Comparison of ENCODE assay signal across 23 cellular contexts in the genomic region with DNA sequence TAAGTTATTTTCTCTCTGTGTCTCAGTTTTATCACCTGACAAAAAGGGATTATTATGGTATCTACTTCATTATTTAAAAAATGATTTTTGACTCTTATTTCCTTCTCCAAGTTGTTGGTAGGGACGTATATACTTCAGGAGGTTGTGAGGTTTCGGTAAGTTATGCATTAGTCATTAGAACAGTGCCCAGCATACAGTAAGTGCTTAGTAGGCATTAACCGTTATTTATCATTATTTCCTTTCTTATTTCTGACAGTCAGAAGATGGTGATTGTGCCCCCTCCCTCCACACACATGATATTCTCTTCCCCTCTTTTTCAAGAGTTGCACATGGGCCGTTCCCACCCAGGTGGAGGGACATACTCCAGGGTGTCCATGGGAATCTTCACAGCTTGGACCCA. TPM values are rescaled to one million over a fixed set of nuclear protein-coding genes. Genes with fewer than 3 reads are reported as not detected.
DNase-seq lines count a peak whose midpoint lies in the region; ATAC-seq, FAIRE-seq and TF ChIP-seq lines count a peak whose summit lies in the region.
"Had no signal": no experiment of that assay in that cellular context is flagged by ENCODE, and none has a peak within 500 bp of the region (broad histone marks: within the 10 kb centered on the region; RNA-seq: fewer than 3 reads in every experiment).

No MANE protein-coding gene starts in this region.

- FAIRE-seq in HepG2 (lab: Jason Lieb, UNC) (no peak), H1 (lab: Jason Lieb, UNC) (no peak)
- FAIRE-seq: A204.1, GM12891, GM18507 had no signal

- intact Hi-C loops in HepG2 (cut with micrococcal nuclease; ENCODE audit: unreplicated experiment), result no loop called here
- intact Hi-C loops in right lobe of liver (cut with DNase I), result no loop called here

- H3K4me1 Mint-ChIP-seq in mesothelial cell of epicardium, result peaks cover 2% of the 10 kb centered on the region
- H3K4me1 Mint-ChIP-seq: CD4-positive, alpha-beta memory T cell had no signal

- no peak overlapping the region for H3K27ac Mint-ChIP-seq in mesothelial cell of epicardium
- H3K27ac Mint-ChIP-seq: CD4-positive, alpha-beta memory T cell had no signal

- peaks cover 42% of the 10 kb centered on the region for H3K4me1 ChIP-seq in HepG2 (ENCODE audit: insufficient read depth, low read length)
- H3K4me1 ChIP-seq in right lobe of liver, result peaks cover 0 to 38% (median 6%) of the 10 kb centered on the region in 4 donors
- peaks cover 0 to 6% (median 3%) of the 10 kb centered on the region in 4 experiments; a peak in 2 of 7 replicates for H3K4me1 ChIP-seq in H1 (replicated peaks in 1 of 4; ENCODE audit: control insufficient read depth in 3 of 4, insufficient read depth in 4 of 4, low read length in 3 of 4)
- peaks cover 42 to 47% of the 10 kb centered on the region in 2 experiments for H3K4me1 ChIP-seq in trophoblast cell (ENCODE audit: control insufficient read depth in 1 of 2, insufficient read depth in 2 of 2, low read length in 2 of 2)

- no peak overlapping the region for H4K91ac ChIP-seq in H1 (replicated peaks; ENCODE audit: insufficient read length, low read length)
- peak overlapping the region; percentile 62 for H4K91ac ChIP-seq in trophoblast cell (ENCODE audit: low read depth, low read length)

- 98% methylated on average over 4 of the region's 4 CpGs for WGBS in HepG2 (ENCODE audit: low lambda C conversion rate)
- 87% methylated on average over 4 of the region's 4 CpGs for WGBS in right lobe of liver (ENCODE audit: insufficient coverage, low coverage, low lambda C conversion rate, missing lambda C conversion rate)
- 94% methylated on average over 4 of the region's 4 CpGs; no CpG with 5 or more reads in 1 of the 2 experiments for WGBS in H1 (ENCODE audit: extremely low coverage in 1 of 2, insufficient coverage in 1 of 2, insufficient read length in 1 of 2, insufficient replicate concordance in 2 of 2, low coverage in 1 of 2, low lambda C conversion rate in 2 of 2, missing lambda C conversion rate in 1 of 2), 2 experiments
- WGBS in trophoblast cell (ENCODE audit: extremely low coverage, insufficient coverage, insufficient read length), result no CpG with 5 or more reads among the region's 4 CpGs

- no peak for TF ChIP-seq EP300 in HepG2 (IDR thresholded peaks at IDR 0.05; ENCODE audit: low read depth in 2 of 2, low read length in 2 of 2)
- no peak for TF ChIP-seq EP300 in HepG2 (CRISPR knock-in tag; IDR thresholded peaks at IDR 0.05; ENCODE audit: borderline replicate concordance)
- TF ChIP-seq EP300 in H1 (IDR thresholded peaks at IDR 0.05; ENCODE audit: borderline replicate concordance in 1 of 2, low read depth in 2 of 2, low read length in 2 of 2), result no peak

- H3K9me3 ChIP-seq in HepG2 (ENCODE audit: low read length), result no peaks in the 10 kb centered on the region
- H3K9me3 ChIP-seq in right lobe of liver, result no peaks in the 10 kb centered on the region
- no peaks in the 10 kb centered on the region for H3K9me3 ChIP-seq in H1 (ENCODE audit: insufficient read depth in 2 of 2, low read depth in 1 of 2, low read length in 1 of 2)
- H3K9me3 ChIP-seq in trophoblast cell (ENCODE audit: insufficient read depth, low read depth, low read length), result no peaks in the 10 kb centered on the region

- no peak overlapping the region for H2AFZ ChIP-seq in HepG2 (ENCODE audit: low read length)
- H2AFZ ChIP-seq in H1 (ENCODE audit: low read length), result no peak overlapping the region
- H2AFZ ChIP-seq in trophoblast cell (ENCODE audit: insufficient read depth, low read length, poor library complexity), result no peak overlapping the region

- no peaks in the 10 kb centered on the region for H3K79me2 ChIP-seq in HepG2 (ENCODE audit: insufficient read depth, low read length)
- H3K79me2 ChIP-seq in H1 (ENCODE audit: control insufficient read depth in 1 of 2, insufficient read depth in 2 of 2, low read length in 2 of 2), result no peaks in the 10 kb centered on the region
- no peaks in the 10 kb centered on the region for H3K79me2 ChIP-seq in trophoblast cell (ENCODE audit: control insufficient read depth, insufficient read depth, low read length, poor library complexity)

- TF ChIP-seq RAD21 in HepG2 (CRISPR knock-in tag; IDR thresholded peaks at IDR 0.05), result no peak
- no peak for TF ChIP-seq RAD21 in H1 (IDR thresholded peaks at IDR 0.05 in 1 of 2, conservative IDR thresholded peaks at IDR 0.05 in 1 of 2; ENCODE audit: low read depth in 2 of 2, low read length in 2 of 2)

- POLR2A ChIA-PET in HepG2 (lab: Yijun Ruan, JAX), result no interaction called here
- POLR2A ChIA-PET in H1 (lab: Charles Lee; ENCODE audit: partially characterized antibody), result no interaction called here

- H4K5ac ChIP-seq in H1 (ENCODE audit: insufficient read length, low read depth, low read length), result no peak overlapping the region

- no peak overlapping the region for H3K4me3 Mint-ChIP-seq in mesothelial cell of epicardium
- H3K4me3 Mint-ChIP-seq: CD4-positive, alpha-beta memory T cell had no signal

- no peaks in the 10 kb centered on the region for H3K9me3 Mint-ChIP-seq in mesothelial cell of epicardium
- H3K9me3 Mint-ChIP-seq: CD4-positive, alpha-beta memory T cell had no signal

- H3K14ac ChIP-seq in H1 (ENCODE audit: insufficient read length) (no peak overlapping the region), trophoblast cell (ENCODE audit: low read length) (no peak overlapping the region)

- H3K23me2 ChIP-seq in H1 (ENCODE audit: low read depth, low read length), result no peaks in the 10 kb centered on the region

- H3K23ac ChIP-seq in H1 (ENCODE audit: insufficient read length), result no peak overlapping the region
- no peak overlapping the region for H3K23ac ChIP-seq in trophoblast cell (ENCODE audit: low read length)

- H3K27me3 Mint-ChIP-seq in mesothelial cell of epicardium (ENCODE audit: low read depth), result no peaks in the 10 kb centered on the region

- H3K36me3 Mint-ChIP-seq in mesothelial cell of epicardium, result no peaks in the 10 kb centered on the region
- H3K36me3 Mint-ChIP-seq: CD4-positive, alpha-beta memory T cell had no signal

- no peaks in the 10 kb centered on the region for H3K79me1 ChIP-seq in H1 (ENCODE audit: low read depth, low read length)
- H3K79me1 ChIP-seq in trophoblast cell (ENCODE audit: low read length), result peaks cover 22% of the 10 kb centered on the region

- no peak for TF ChIP-seq CTCF in HepG2 (CRISPR knock-in tag; IDR thresholded peaks at IDR 0.05)
- no peak for TF ChIP-seq CTCF in right lobe of liver (IDR thresholded peaks at IDR 0.05)
- no peak for TF ChIP-seq CTCF in H1 (IDR thresholded peaks at IDR 0.05; ENCODE audit: control extremely low read depth in 1 of 3, insufficient read depth in 1 of 3, low read depth in 1 of 3, low read length in 3 of 3)
- TF ChIP-seq CTCF in mesothelial cell of epicardium (IDR thresholded peaks at IDR 0.05; ENCODE audit: unreplicated experiment), result no peak

- H4K20me1 ChIP-seq in HepG2 (ENCODE audit: insufficient read depth, low read length) (no peaks in the 10 kb centered on the region), H1 (replicated peaks in 1 of 2; ENCODE audit: control insufficient read depth in 1 of 2, insufficient read depth in 2 of 2, low read length in 2 of 2) (no peaks in the 10 kb centered on the region)

- H4K12ac ChIP-seq in trophoblast cell (ENCODE audit: low read depth, low read length), result no peak overlapping the region

- H2BK120ac ChIP-seq in H1 (replicated peaks; ENCODE audit: low read depth, low read length) (no peak overlapping the region), trophoblast cell (ENCODE audit: insufficient read depth, low read length, poor library complexity) (peak overlapping the region; percentile 53)

- H3K36me3 ChIP-seq in HepG2 (replicated peaks in 1 of 2; ENCODE audit: control insufficient read depth in 1 of 2, insufficient read depth in 2 of 2, low read length in 2 of 2) (peaks cover 5 to 9% of the 10 kb centered on the region in 2 experiments; a peak in 2 of 5 replicates), right lobe of liver (peaks cover 0 to 84% (median 20%) of the 10 kb centered on the region in 4 donors), H1 (ENCODE audit: control insufficient read depth in 2 of 4, insufficient read depth in 4 of 4, low read length in 3 of 4) (no peaks in the 10 kb centered on the region), trophoblast cell (ENCODE audit: control insufficient read depth in 1 of 2, insufficient read depth in 2 of 2, low read length in 2 of 2) (no peaks in the 10 kb centered on the region)

- in situ Hi-C loops in HepG2 (cut with HindIII; ENCODE audit: extremely low pct_ligation_motif_present, low pct_unique_long_range_greater_than_20kb), result no loop called here

- H4K8ac ChIP-seq in H1 (ENCODE audit: extremely low read depth, insufficient read depth, low read length), result no peak overlapping the region; the same call in 1 of the 2 replicates
- no peak overlapping the region for H4K8ac ChIP-seq in trophoblast cell (ENCODE audit: low read depth, low read length)

- ATAC-seq in HepG2 (no peak), right lobe of liver (no peak), GM21825 (IDR thresholded peaks at IDR 0.05; ENCODE audit: unreplicated experiment) (no peak)

- H2BK5ac ChIP-seq in H1 (ENCODE audit: low read depth, low read length) (no peak overlapping the region), trophoblast cell (ENCODE audit: low read depth, low read length, poor library complexity) (peak overlapping the region; percentile 3)

- H3K4me3 ChIP-seq in HepG2 (replicated peaks in 1 of 3; ENCODE audit: insufficient read depth in 1 of 3, low read depth in 2 of 3, low read length in 3 of 3), result no peak overlapping the region
- H3K4me3 ChIP-seq in right lobe of liver, result no peak overlapping the region
- H3K4me3 ChIP-seq in H1 (ENCODE audit: extremely low read depth in 1 of 4, insufficient read depth in 2 of 4, low read depth in 3 of 4, low read length in 4 of 4), result no peak overlapping the region
- no peak overlapping the region for H3K4me3 ChIP-seq in trophoblast cell (ENCODE audit: low read depth, low read length)

- H3K9ac ChIP-seq in HepG2 (ENCODE audit: insufficient read depth, low read depth, low read length) (no peak overlapping the region), H1 (replicated peaks in 1 of 4; ENCODE audit: extremely low read depth in 1 of 4, low read depth in 3 of 4, low read length in 3 of 4) (no peak overlapping the region), trophoblast cell (ENCODE audit: low read length) (no peak overlapping the region)

- H3K27me3 ChIP-seq in HepG2 (ENCODE audit: control insufficient read depth in 1 of 2, insufficient read depth in 2 of 2, low read length in 2 of 2), result no peaks in the 10 kb centered on the region
- H3K27me3 ChIP-seq in right lobe of liver, result no peaks in the 10 kb centered on the region
- H3K27me3 ChIP-seq in H1 (replicated peaks in 1 of 4; ENCODE audit: control insufficient read depth in 3 of 4, extremely low read depth in 1 of 4, insufficient read depth in 3 of 4, low read length in 3 of 4), result no peaks in the 10 kb centered on the region; a peak in 1 of 7 replicates
- no peaks in the 10 kb centered on the region for H3K27me3 ChIP-seq in trophoblast cell (ENCODE audit: insufficient read depth, low read length)

- no peak overlapping the region for H2BK15ac ChIP-seq in H1 (ENCODE audit: low read length)

- DNase-seq in HepG2 (ENCODE audit: low spot score) (no peak), right lobe of liver (no peak), H1 (ENCODE audit: low read depth in 1 of 2, low spot score in 2 of 2) (no peak), trophoblast cell (no peak), mesothelial cell of epicardium (ENCODE audit: low spot score in 2 of 2, unreplicated experiment in 2 of 2) (no peak)
- DNase-seq: ACHN; C1 segment of cervical spinal cord; Calu3; CD4-positive, alpha-beta memory T cell; COR-L47; DMS53; DMS79 treated with DMSO at 0.1 percent for 48 hours; GF-D8; GOT3; H7 had no signal

- CTCF ChIA-PET in HepG2 (lab: Yijun Ruan, JAX; ENCODE audit: low intra/inter-chr PET ratio, low total read pairs) (no interaction called here), H1 (lab: Charles Lee; ENCODE audit: partially characterized antibody) (interaction anchor here (1.6 kb wide), 2 partner anchors 9 to 47 kb away, joined by 3 to 5 read pairs; no protein-coding TSS in a partner anchor)

- TF ChIP-seq POLR2A in HepG2 (IDR thresholded peaks at IDR 0.05; ENCODE audit: insufficient read depth in 1 of 2, low read depth in 2 of 2, low read length in 2 of 2) (no peak), right lobe of liver (IDR thresholded peaks at IDR 0.05) (no peak), H1 (IDR thresholded peaks at IDR 0.05; ENCODE audit: control extremely low read depth in 1 of 2, low read depth in 2 of 2, low read length in 2 of 2) (no peak)

- H3K4ac ChIP-seq in H1 (replicated peaks; ENCODE audit: insufficient read length, low read depth, low read length) (no peak overlapping the region), trophoblast cell (ENCODE audit: low read depth, low read length) (no peak overlapping the region)

- H2BK20ac ChIP-seq in H1 (ENCODE audit: low read length), result no peak overlapping the region

- H3K27ac ChIP-seq in HepG2 (ENCODE audit: extremely low read length, insufficient read depth, low read length) (no peak overlapping the region), right lobe of liver (no peak overlapping the region), H1 (ENCODE audit: low read depth, low read length) (no peak overlapping the region), trophoblast cell (ENCODE audit: low read depth, low read length) (no peak overlapping the region)
- H3K27ac ChIP-seq: 22Rv1 had no signal

- BruUV-seq in HepG2 (replicated peaks; lab: Mats Ljungman, UMichigan), result no TSS peak

- H3K18ac ChIP-seq in H1 (ENCODE audit: extremely low read depth, low read length) (no peak overlapping the region), trophoblast cell (ENCODE audit: low read length) (no peak overlapping the region)

- no peak overlapping the region for H3K56ac ChIP-seq in H1 (replicated peaks; ENCODE audit: insufficient read length, low read depth, low read length)

- H3K4me2 ChIP-seq in HepG2 (ENCODE audit: low read depth, low read length) (no peak overlapping the region), H1 (ENCODE audit: insufficient read depth in 1 of 2, low read depth in 2 of 2, low read length in 2 of 2) (no peak overlapping the region), trophoblast cell (ENCODE audit: low read length) (no peak overlapping the region)

- 0 out of 2 replicates have a peak overlapping the region, but pooled peaks have one; percentile 76 for H2BK12ac ChIP-seq in H1 (ENCODE audit: low read depth, low read length)
- peak overlapping the region; percentile 90 for H2BK12ac ChIP-seq in trophoblast cell (ENCODE audit: low read length)

- no peak overlapping the region for H2AK5ac ChIP-seq in H1 (ENCODE audit: low read depth, low read length)
- peak overlapping the region; percentile 60 for H2AK5ac ChIP-seq in trophoblast cell (ENCODE audit: low read length)

RNA-seq across cellular contexts. Expression of a gene that starts 36.1 kb away (rescaled TPM):
- 7.6 and 15.3 TPM in 2 replicates for total RNA-seq in HepG2 (2016; rRNA removed; fragmentation: Illumina TruSeq; extraction: Trizol)
- 3.0 and 3.2 TPM in 2 replicates for total RNA-seq in HepG2 (2016; cell fraction: cytosol; rRNA removed; fragmentation: Illumina TruSeq; extraction: Trizol; ENCODE audit: low read depth)
- 6.7 and 16.4 TPM in 2 replicates for total RNA-seq in HepG2 (2016; cell fraction: insoluble cytoplasmic fraction; rRNA removed; fragmentation: Illumina TruSeq; extraction: Trizol)
- total RNA-seq in HepG2 (2016; cell fraction: membrane; rRNA removed; fragmentation: Illumina TruSeq; extraction: Trizol), result 6.2 TPM in 2 replicates
- 24.2 and 24.5 TPM in 2 replicates for total RNA-seq in HepG2 (2016; cell fraction: nucleus; rRNA removed; fragmentation: Illumina TruSeq; extraction: Trizol)
- 19.8 and 29.6 TPM in 2 replicates for polyA plus RNA-seq in HepG2 (2011; rRNA removed)
- 15.0 and 15.3 TPM in 2 replicates for polyA plus RNA-seq in HepG2 (2011; cell fraction: cytosol; rRNA removed)
- 80.8 and 94.5 TPM in 2 replicates for polyA plus RNA-seq in HepG2 (2011; cell fraction: nucleus; rRNA removed)
- polyA plus RNA-seq in HepG2 (2012), result 21.7 and 35.0 TPM in 2 replicates
- polyA plus RNA-seq in HepG2 (2016; cell fraction: cytosol; fragmentation: Illumina TruSeq; extraction: Trizol; ENCODE audit: low read depth), result 0.64 and 1.2 TPM in 2 replicates
- polyA plus RNA-seq in HepG2 (2016; cell fraction: insoluble cytoplasmic fraction; fragmentation: Illumina TruSeq; extraction: Trizol; ENCODE audit: low read depth), result 4.1 and 5.6 TPM in 2 replicates
- polyA plus RNA-seq in HepG2 (2016; cell fraction: membrane; fragmentation: Illumina TruSeq; extraction: Trizol; ENCODE audit: low read depth), result 2.4 and 2.9 TPM in 2 replicates
- polyA plus RNA-seq in HepG2 (2016; cell fraction: nucleus; fragmentation: Illumina TruSeq; extraction: Trizol; ENCODE audit: insufficient read depth, low read depth), result 31.9 and 32.0 TPM in 2 replicates
- polyA minus RNA-seq in HepG2 (2011; rRNA and poly(A)+ RNA removed; ENCODE audit: low replicate concordance), result 0.09 and 55.4 TPM in 2 replicates
- 11.1 and 12.3 TPM in 2 replicates for polyA minus RNA-seq in HepG2 (2011; cell fraction: cytosol; rRNA and poly(A)+ RNA removed)
- 33.2 and 42.0 TPM in 2 replicates for polyA minus RNA-seq in HepG2 (2011; cell fraction: nucleus; rRNA and poly(A)+ RNA removed)
- total RNA-seq in right lobe of liver, result 100 to 1,000 TPM; 145 to 316 (median 199) TPM
- not detected in 2 replicates for total RNA-seq in H1 (2021; fragmentation: NEBNext Ultra II Directional; extraction: Animal tissue kit (Norgen Biotek cat#: 25700))
- 0.03 and 0.14 TPM in 2 replicates for polyA plus RNA-seq in H1 (2011; rRNA removed)
- 0.03 TPM for polyA plus RNA-seq in H1 (2011; cell fraction: cytosol; rRNA removed)
- 0.04 TPM for polyA plus RNA-seq in H1 (2011; cell fraction: nucleus; rRNA removed)
- 0.04 to 0.17 TPM (median 0.16 TPM) in 3 of 4 replicates, not detected in the other for polyA plus RNA-seq in H1 (2012, experiment 1 of 2)
- not detected for polyA plus RNA-seq in H1 (2012, experiment 2 of 2)
- polyA plus RNA-seq in H1 (2013, experiment 1 of 2), result 0.06 TPM
- polyA plus RNA-seq in H1 (2013, experiment 2 of 2), result 0.02 TPM
- polyA minus RNA-seq in H1 (2011; rRNA and poly(A)+ RNA removed), result not detected in 2 replicates
- not detected for polyA minus RNA-seq in H1 (2011; cell fraction: cytosol; rRNA and poly(A)+ RNA removed)
- not detected for polyA minus RNA-seq in H1 (2011; cell fraction: nucleus; rRNA and poly(A)+ RNA removed)
- polyA plus RNA-seq in trophoblast cell (2013), result 3.4 and 4.6 TPM in 2 replicates
- 0.44 to 0.45 TPM in 2 of 3 replicates, not detected in the other for total RNA-seq in mesothelial cell of epicardium
- total RNA-seq: G401 had no signal
- polyA plus RNA-seq: BJ; CD4-positive, alpha-beta memory T cell had no signal

RNA-seq across cellular contexts. Expression of a gene that starts 53.6 kb away (rescaled TPM):
- total RNA-seq in HepG2 (2016; rRNA removed; fragmentation: Illumina TruSeq; extraction: Trizol), result not detected in 2 replicates
- total RNA-seq in HepG2 (2016; cell fraction: cytosol; rRNA removed; fragmentation: Illumina TruSeq; extraction: Trizol; ENCODE audit: low read depth), result not detected in 2 replicates
- total RNA-seq in HepG2 (2016; cell fraction: insoluble cytoplasmic fraction; rRNA removed; fragmentation: Illumina TruSeq; extraction: Trizol), result not detected in 2 replicates
- not detected in 2 replicates for total RNA-seq in HepG2 (2016; cell fraction: membrane; rRNA removed; fragmentation: Illumina TruSeq; extraction: Trizol)
- total RNA-seq in HepG2 (2016; cell fraction: nucleus; rRNA removed; fragmentation: Illumina TruSeq; extraction: Trizol), result not detected in 2 replicates
- not detected in 2 replicates for polyA plus RNA-seq in HepG2 (2011; rRNA removed)
- not detected in 2 replicates for polyA plus RNA-seq in HepG2 (2011; cell fraction: cytosol; rRNA removed)
- 0.05 TPM in 1 of 2 replicates, not detected in the other for polyA plus RNA-seq in HepG2 (2011; cell fraction: nucleus; rRNA removed)
- polyA plus RNA-seq in HepG2 (2012), result not detected in 2 replicates
- not detected in 2 replicates for polyA plus RNA-seq in HepG2 (2016; cell fraction: cytosol; fragmentation: Illumina TruSeq; extraction: Trizol; ENCODE audit: low read depth)
- polyA plus RNA-seq in HepG2 (2016; cell fraction: insoluble cytoplasmic fraction; fragmentation: Illumina TruSeq; extraction: Trizol; ENCODE audit: low read depth), result not detected in 2 replicates
- 0.07 and 0.18 TPM in 2 replicates for polyA plus RNA-seq in HepG2 (2016; cell fraction: membrane; fragmentation: Illumina TruSeq; extraction: Trizol; ENCODE audit: low read depth)
- polyA plus RNA-seq in HepG2 (2016; cell fraction: nucleus; fragmentation: Illumina TruSeq; extraction: Trizol; ENCODE audit: insufficient read depth, low read depth), result not detected in 2 replicates
- not detected in 2 replicates for polyA minus RNA-seq in HepG2 (2011; rRNA and poly(A)+ RNA removed; ENCODE audit: low replicate concordance)
- polyA minus RNA-seq in HepG2 (2011; cell fraction: cytosol; rRNA and poly(A)+ RNA removed), result not detected in 2 replicates
- polyA minus RNA-seq in HepG2 (2011; cell fraction: nucleus; rRNA and poly(A)+ RNA removed), result 0.12 TPM in 1 of 2 replicates, not detected in the other
- not detected for total RNA-seq in right lobe of liver
- 0.25 and 0.37 TPM in 2 replicates for total RNA-seq in H1 (2021; fragmentation: NEBNext Ultra II Directional; extraction: Animal tissue kit (Norgen Biotek cat#: 25700))
- 0.25 and 0.26 TPM in 2 replicates for polyA plus RNA-seq in H1 (2011; rRNA removed)
- polyA plus RNA-seq in H1 (2011; cell fraction: cytosol; rRNA removed), result 0.13 TPM
- 0.29 TPM for polyA plus RNA-seq in H1 (2011; cell fraction: nucleus; rRNA removed)
- 0.47 to 0.88 TPM (median 0.64 TPM) in 4 replicates for polyA plus RNA-seq in H1 (2012, experiment 1 of 2)
- 0.43 TPM for polyA plus RNA-seq in H1 (2012, experiment 2 of 2)
- 0.57 TPM for polyA plus RNA-seq in H1 (2013, experiment 1 of 2)
- 0.50 TPM for polyA plus RNA-seq in H1 (2013, experiment 2 of 2)
- polyA minus RNA-seq in H1 (2011; rRNA and poly(A)+ RNA removed), result 0.17 and 0.22 TPM in 2 replicates
- not detected for polyA minus RNA-seq in H1 (2011; cell fraction: cytosol; rRNA and poly(A)+ RNA removed)
- 0.20 TPM for polyA minus RNA-seq in H1 (2011; cell fraction: nucleus; rRNA and poly(A)+ RNA removed)
- 0.33 and 0.50 TPM in 2 replicates for polyA plus RNA-seq in trophoblast cell (2013)
- 0.07 to 0.11 TPM (median 0.11 TPM) in 3 replicates for total RNA-seq in mesothelial cell of epicardium
- total RNA-seq: Calu3, Daoy, G401, H7 had no signal
- polyA plus RNA-seq: BJ had no signal
